ENCODE assay signal across 15 cellular contexts in the genomic region with DNA sequence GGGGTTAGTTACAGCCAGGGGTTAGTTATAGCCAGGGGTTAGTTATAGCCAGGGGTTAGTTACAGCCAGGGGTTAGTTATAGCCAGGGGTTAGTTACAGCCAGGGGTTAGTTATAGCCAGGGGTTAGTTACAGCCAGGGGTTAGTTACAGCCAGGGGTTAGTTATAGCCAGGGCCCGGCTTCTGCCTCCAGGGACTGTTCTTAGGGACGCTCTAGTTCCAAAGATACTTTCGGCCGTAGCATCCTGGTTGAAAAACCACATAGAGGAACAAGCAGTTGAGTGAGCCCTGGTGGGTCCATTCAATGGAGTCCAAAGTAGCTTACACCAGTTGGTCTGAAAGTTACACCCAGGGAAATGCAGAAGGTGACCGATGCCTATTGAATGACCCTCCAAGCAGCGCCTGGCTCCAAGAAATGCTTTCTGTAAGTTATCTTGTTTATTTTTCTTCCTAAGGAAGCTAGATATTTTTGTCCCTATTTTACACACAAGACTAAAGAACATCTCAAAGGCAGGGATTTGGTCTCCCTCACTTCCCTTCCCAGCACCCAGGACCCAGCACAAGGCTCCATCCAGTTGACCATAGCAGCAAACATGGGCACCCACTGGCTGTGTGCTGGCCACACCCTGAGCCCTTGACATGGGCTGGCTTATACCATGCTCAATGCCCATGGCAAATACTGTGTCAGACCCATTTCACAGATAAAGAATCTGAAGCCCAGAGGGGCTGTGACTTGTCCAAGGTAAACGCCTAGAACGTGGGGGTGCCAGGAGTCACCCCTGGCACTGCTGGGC. TPM values are rescaled to one million over a fixed set of nuclear protein-coding genes. Genes with fewer than 3 reads are reported as not detected.
DNase-seq lines count a peak whose midpoint lies in the region; ATAC-seq and TF ChIP-seq lines count a peak whose summit lies in the region.
"Had no signal": no experiment of that assay in that cellular context is flagged by ENCODE, and none has a peak within 500 bp of the region (broad histone marks: within the 10 kb centered on the region; RNA-seq: fewer than 3 reads in every experiment).

No MANE protein-coding gene starts in this region.

- no peak overlapping the region for H3T11ph ChIP-seq in H9 (ENCODE audit: low read length)

- H3K27ac Mint-ChIP-seq in osteocyte (ENCODE audit: unreplicated experiment) (peak overlapping the region; percentile 80), H9 (no peak overlapping the region)
- H3K27ac Mint-ChIP-seq: activated CD8-positive, alpha-beta T cell treated with anti-CD3 and anti-CD28 coated beads for 36 hours; activated T-helper 2 cell treated with anti-CD3 and anti-CD28 coated beads, Interferon-gamma antibody, Interleukin-2, Interleukin-4, amounts not matched to agents 10 μg/mL and 5 μg/mL and 100 μg/mL, durations not matched to agents 14 hours and 24 hours and 36 hours; GM23338; naive thymus-derived CD8-positive, alpha-beta T cell had no signal

- no peak overlapping the region for H3K14ac ChIP-seq in H9 (ENCODE audit: insufficient read depth, low read length)

- H3K4me3 ChIP-seq in AG04450 (ENCODE audit: low read depth, low read length) (no peak overlapping the region), adipocyte (ENCODE audit: low read length) (no peak overlapping the region), gastroesophageal sphincter (no peak overlapping the region)
- H3K4me3 ChIP-seq: GM23338, SJCRH30 had no signal

- H3K27me3 Mint-ChIP-seq in osteocyte (ENCODE audit: unreplicated experiment) (peaks cover 3% of the 10 kb centered on the region), H9 (ENCODE audit: low read depth) (peaks cover 5% of the 10 kb centered on the region)

- H3K9me3 ChIP-seq in AG04450 (ENCODE audit: control insufficient read depth, insufficient read depth, low read length) (no peaks in the 10 kb centered on the region; the same call in 1 of the 2 replicates), adipocyte (ENCODE audit: control insufficient read depth, low read length) (no peaks in the 10 kb centered on the region), gastroesophageal sphincter (no peaks in the 10 kb centered on the region), H9 (ENCODE audit: control insufficient read depth, low read depth, low read length) (no peaks in the 10 kb centered on the region)
- H3K9me3 ChIP-seq: SJCRH30 had no signal

- H3K27me3 ChIP-seq in AG04450 (ENCODE audit: control insufficient read depth, insufficient read depth, low read length) (no peaks in the 10 kb centered on the region), adipocyte (replicated peaks; ENCODE audit: control insufficient read depth, insufficient read depth, low read length) (no peaks in the 10 kb centered on the region), gastroesophageal sphincter (no peaks in the 10 kb centered on the region), H9 (ENCODE audit: insufficient read depth, low read length) (no peaks in the 10 kb centered on the region)

- H3K79me1 ChIP-seq in H9 (ENCODE audit: insufficient read depth, low read depth, low read length, poor library complexity, severe bottlenecking) = no peaks in the 10 kb centered on the region

- TF ChIP-seq CTCF in AG04450 (IDR thresholded peaks at IDR 0.05; ENCODE audit: low read depth, low read length) (no peak), gastroesophageal sphincter (IDR thresholded peaks at IDR 0.05) (no peak), osteocyte (IDR thresholded peaks at IDR 0.05) (no peak), H9 (conservative IDR thresholded peaks at IDR 0.05) (no peak)

- POLR2A ChIA-PET in AG04450 (lab: Yijun Ruan, JAX) = no interaction called here

- H3K36me3 Mint-ChIP-seq in osteocyte (ENCODE audit: unreplicated experiment) = no peaks in the 10 kb centered on the region
- H3K36me3 Mint-ChIP-seq in H9 (ENCODE audit: insufficient read depth in 1 of 3, low read depth in 3 of 3) = no peaks in the 10 kb centered on the region
- H3K36me3 Mint-ChIP-seq: naive thymus-derived CD8-positive, alpha-beta T cell had no signal

- H3K23ac ChIP-seq in H9 (ENCODE audit: insufficient read length, low read depth, low read length) = no peak overlapping the region

- H2BK5ac ChIP-seq in H9 (ENCODE audit: insufficient read length, low read length) = no peak overlapping the region

- H3K4me3 Mint-ChIP-seq in osteocyte (ENCODE audit: unreplicated experiment) = no peak overlapping the region
- H3K4me3 Mint-ChIP-seq in H9 = no peak overlapping the region
- H3K4me3 Mint-ChIP-seq: activated CD8-positive, alpha-beta T cell treated with anti-CD3 and anti-CD28 coated beads for 36 hours; GM23338; naive thymus-derived CD8-positive, alpha-beta T cell had no signal

- H4K8ac ChIP-seq in H9 (replicated peaks; ENCODE audit: insufficient read length, low read depth, low read length) = no peak overlapping the region

- no peak overlapping the region for H2AFZ ChIP-seq in H9 (ENCODE audit: low read length)
- H2AFZ ChIP-seq: GM23338 had no signal

- DNase-seq in AG04450 (ENCODE audit: low read depth, low spot score) (no peak), adipocyte (ENCODE audit: low read depth) (peak; percentile 36), osteocyte (ENCODE audit: extremely low spot score, unreplicated experiment) (no peak), H9 (no peak)
- DNase-seq in stimulated activated CD8-positive, alpha-beta memory T cell treated with anti-CD3 and anti-CD28 coated beads, Interleukin-4, amount 100 ng/mL, for 48 hours = no peak
- DNase-seq in stimulated activated naive CD4-positive, alpha-beta T cell (lab: John Stamatoyannopoulos, UW) = no peak
- no peak for DNase-seq in stimulated activated CD4-positive, alpha-beta T cell treated with anti-CD3 and anti-CD28 coated beads, Interleukin-2, amount 100 ng/mL, for 24 hours
- DNase-seq: activated CD8-positive, alpha-beta T cell treated with anti-CD3 and anti-CD28 coated beads for 36 hours; effector CD8-positive, alpha-beta T cell; naive thymus-derived CD8-positive, alpha-beta T cell; NCI-H187 treated with DMSO at 0.1 percent for 48 hours had no signal

- no peak for ATAC-seq in gastroesophageal sphincter
- ATAC-seq: activated CD8-positive, alpha-beta T cell treated with anti-CD3 and anti-CD28 coated beads for 36 hours; GM23338; naive thymus-derived CD8-positive, alpha-beta T cell had no signal

- no peak overlapping the region for H2BK120ac ChIP-seq in H9 (ENCODE audit: low read depth, low read length, poor library complexity, severe bottlenecking)

- H3K4me2 ChIP-seq in H9 (ENCODE audit: insufficient read depth, insufficient read length, low read length) = no peak overlapping the region
- H3K4me2 ChIP-seq: GM23338 had no signal

- H3K36me3 ChIP-seq in adipocyte (ENCODE audit: control insufficient read depth, insufficient read depth, low read length, severe bottlenecking) (no peaks in the 10 kb centered on the region), gastroesophageal sphincter (no peaks in the 10 kb centered on the region)
- H3K36me3 ChIP-seq: SJCRH30 had no signal

- H2BK20ac ChIP-seq in H9 (ENCODE audit: low read depth, low read length, poor library complexity, severe bottlenecking) = no peak overlapping the region

- H4K20me1 ChIP-seq in H9 (ENCODE audit: control insufficient read depth, insufficient read depth, insufficient read length) = no peaks in the 10 kb centered on the region

- no peaks in the 10 kb centered on the region for H3K23me2 ChIP-seq in H9 (ENCODE audit: insufficient read length, low read depth, low read length, poor library complexity, severe bottlenecking)

- H3K79me2 ChIP-seq in H9 (ENCODE audit: insufficient read depth, low read length) = no peaks in the 10 kb centered on the region

- TF ChIP-seq POLR2A in gastroesophageal sphincter (IDR thresholded peaks at IDR 0.05) = no peak

- CTCF ChIA-PET in AG04450 (lab: Charles Lee) = no interaction called here

- no peak overlapping the region for H3K4ac ChIP-seq in H9 (ENCODE audit: low read depth, low read length)

- H4K91ac ChIP-seq in H9 (ENCODE audit: insufficient read length, low read depth, low read length) = no peak overlapping the region

- no peak overlapping the region for H3K56ac ChIP-seq in H9 (ENCODE audit: insufficient read length, low read depth, low read length)

- peaks cover 72% of the 10 kb centered on the region for H3K4me1 Mint-ChIP-seq in osteocyte (ENCODE audit: unreplicated experiment)
- peaks cover 3 to 25% of the 10 kb centered on the region in 2 experiments; a peak in 2 of 4 replicates for H3K4me1 Mint-ChIP-seq in H9

- H3K9ac ChIP-seq in adipocyte (ENCODE audit: low read length) (peak overlapping the region; percentile 16), H9 (ENCODE audit: extremely low read depth, insufficient read length, low read length) (no peak overlapping the region)

- H2BK15ac ChIP-seq in H9 (ENCODE audit: low read depth, low read length) = no peak overlapping the region

- no peak overlapping the region for H4K5ac ChIP-seq in H9 (ENCODE audit: insufficient read length, low read depth, low read length)

- H2AK5ac ChIP-seq in H9 (ENCODE audit: insufficient read length, low read length) = no peak overlapping the region

- no peak overlapping the region for H2BK12ac ChIP-seq in H9 (ENCODE audit: insufficient read length, low read depth, low read length)

- H3K27ac ChIP-seq in AG04450 (ENCODE audit: low read depth, low read length) (peak overlapping the region; percentile 93), gastroesophageal sphincter (peak overlapping the region in 3 of 4 donors; percentile 69 to 90 (median 80)), H9 (ENCODE audit: insufficient read length, low read depth, low read length) (no peak overlapping the region)

- no peak overlapping the region for H3K18ac ChIP-seq in H9 (ENCODE audit: insufficient read length, low read depth, low read length)

- WGBS in gastroesophageal sphincter (ENCODE audit: low coverage in 1 of 2), 2 donors = 77 to 88% methylated on average over 2 to 4 of the region's 8 CpGs
- WGBS in H9 (ENCODE audit: extremely low coverage, insufficient read length, low lambda C conversion rate) = no CpG with 5 or more reads among the region's 8 CpGs

- H3K4me1 ChIP-seq in adipocyte (ENCODE audit: control insufficient read depth, insufficient read depth, low read length) = peaks cover 52% of the 10 kb centered on the region
- H3K4me1 ChIP-seq in gastroesophageal sphincter = peaks cover 0 to 70% (median 39%) of the 10 kb centered on the region in 3 donors
- H3K4me1 ChIP-seq in H9 (ENCODE audit: insufficient read depth, low read length) = no peaks in the 10 kb centered on the region

- no peak for TF ChIP-seq EP300 in gastroesophageal sphincter (IDR thresholded peaks at IDR 0.05)

- no peaks in the 10 kb centered on the region for H3K9me3 Mint-ChIP-seq in osteocyte (ENCODE audit: unreplicated experiment)
- no peaks in the 10 kb centered on the region for H3K9me3 Mint-ChIP-seq in H9
- H3K9me3 Mint-ChIP-seq: activated CD8-positive, alpha-beta T cell treated with anti-CD3 and anti-CD28 coated beads for 36 hours; activated T-helper 2 cell treated with anti-CD3 and anti-CD28 coated beads, Interferon-gamma antibody, Interleukin-2, Interleukin-4, amounts not matched to agents 10 μg/mL and 5 μg/mL and 100 μg/mL, durations not matched to agents 14 hours and 24 hours and 36 hours; GM23338; naive thymus-derived CD8-positive, alpha-beta T cell had no signal

RNA-seq across cellular contexts. Expression of gene SHISAL1, which starts 49.7 kb away (rescaled TPM):
- polyA plus RNA-seq in AG04450 (2011; rRNA removed) = 2.3 and 2.4 TPM in 2 replicates
- polyA minus RNA-seq in AG04450 (2011; rRNA and poly(A)+ RNA removed) = 3.3 and 3.7 TPM in 2 replicates
- total RNA-seq in gastroesophageal sphincter (10 to 100 TPM in 1 of 4 donors, 1 to 10 TPM in 3; 4.5 to 23.1 (median 6.2) TPM), osteocyte (5.0 and 6.1 TPM in 2 replicates), H9 (2021) (2.9 and 3.0 TPM in 2 replicates)
- total RNA-seq: activated CD8-positive, alpha-beta T cell treated with anti-CD3 and anti-CD28 coated beads for 36 hours; activated T-helper 2 cell treated with anti-CD3 and anti-CD28 coated beads, Interferon-gamma antibody, Interleukin-2, Interleukin-4, amounts not matched to agents 10 μg/mL and 5 μg/mL and 100 μg/mL, durations not matched to agents 14 hours and 24 hours and 36 hours; naive thymus-derived CD8-positive, alpha-beta T cell; SJCRH30 had no signal
- polyA plus RNA-seq: naive thymus-derived CD8-positive, alpha-beta T cell had no signal
